8 cellular contexts compared by ENCODE assay signal in the genomic region with DNA sequence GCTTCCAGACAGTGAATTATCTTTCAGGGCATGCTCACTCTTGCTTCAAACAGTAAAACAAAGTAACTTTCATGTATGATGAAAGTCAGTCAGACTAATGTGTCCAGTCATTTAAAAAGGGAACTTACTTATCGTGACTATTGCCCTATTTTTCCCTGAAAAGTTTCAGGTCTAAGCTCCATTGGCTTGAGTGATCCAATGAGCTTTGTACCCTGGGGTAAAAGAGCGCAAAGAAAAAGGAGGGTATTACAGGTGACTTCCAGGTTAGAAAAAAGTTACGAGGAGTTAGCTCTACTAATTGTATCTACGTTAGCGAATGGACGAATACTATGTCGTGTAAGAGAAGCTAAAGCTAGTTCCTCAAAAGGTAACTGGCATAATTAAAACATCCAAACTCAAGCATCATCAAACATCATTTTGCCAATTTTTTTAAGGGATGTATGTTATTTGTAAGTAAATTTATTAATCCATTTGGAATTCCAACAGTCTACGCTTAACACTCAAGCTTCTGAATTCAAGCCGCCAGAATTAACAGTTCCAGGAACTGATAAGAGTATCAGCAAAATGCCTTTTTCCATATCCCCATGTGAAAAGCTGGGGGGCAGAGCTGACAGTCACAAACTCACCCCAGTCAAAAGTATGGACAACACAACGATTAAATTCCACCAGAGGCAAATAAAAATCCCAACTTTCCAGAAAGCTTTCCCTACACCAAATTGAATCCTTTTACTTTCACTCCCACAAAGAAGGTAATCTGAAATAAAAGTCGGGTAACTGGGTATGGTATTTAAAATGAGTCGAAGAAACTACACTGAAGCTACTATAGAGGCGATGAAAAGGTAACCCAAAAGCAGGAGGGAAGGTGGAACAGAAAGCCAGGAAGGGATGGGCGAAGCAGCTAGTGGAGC. TPM values are rescaled to one million over a fixed set of nuclear protein-coding genes. Genes with fewer than 3 reads are reported as not detected.
DNase-seq lines count a peak whose midpoint lies in the region; ATAC-seq and TF ChIP-seq lines count a peak whose summit lies in the region.

No MANE protein-coding gene starts in this region.

- H3K27ac ChIP-seq in ACC112 (ENCODE audit: low read depth, low read length) (peak overlapping the region; percentile 99), GM23248 (peak overlapping the region; percentile 100), SK-N-MC (peak overlapping the region; percentile 32; the same call in 1 of the 2 replicates)

- no peaks in the 10 kb centered on the region for H3K9me3 ChIP-seq in GM23248 (ENCODE audit: low read depth)
- H3K9me3 ChIP-seq in SK-N-MC (ENCODE audit: low read depth, low read length) = no peaks in the 10 kb centered on the region

- H3K36me3 Mint-ChIP-seq in neural crest cell (ENCODE audit: low read depth) = no peaks in the 10 kb centered on the region

- peak; percentile 44 for DNase-seq in GM23248
- DNase-seq in SK-N-MC (ENCODE audit: low read depth, low spot score) = no peak
- DNase-seq in epithelial cell of esophagus (ENCODE audit: low read depth) = peak; percentile 42
- DNase-seq in neural crest cell (ENCODE audit: low read depth, low spot score) = no peak
- no peak for DNase-seq in NCI-H1694 treated with DMSO at 0.1 percent for 48 hours (lab: John Stamatoyannopoulos, UW)
- DNase-seq in activated CD4-positive, alpha-beta T cell treated with anti-CD3 and anti-CD28 coated beads for 48 hours = no peak

- H3K36me3 ChIP-seq in ACC112 (ENCODE audit: insufficient read depth, low read length) (no peaks in the 10 kb centered on the region), GM23248 (ENCODE audit: low read depth) (no peaks in the 10 kb centered on the region; the same call in 1 of the 2 replicates), SK-N-MC (ENCODE audit: insufficient read depth, low read length) (no peaks in the 10 kb centered on the region)

- H3K9ac ChIP-seq in GM23248 = peak overlapping the region; percentile 89
- H3K9ac ChIP-seq in SK-N-MC (ENCODE audit: insufficient read length) = peak overlapping the region; percentile 82

- peaks cover 33% of the 10 kb centered on the region for H3K4me1 ChIP-seq in ACC112 (ENCODE audit: control insufficient read depth, insufficient read depth, low read length, unreplicated experiment)
- peaks cover 63% of the 10 kb centered on the region for H3K4me1 ChIP-seq in GM23248 (ENCODE audit: insufficient read depth)

- H3K27me3 ChIP-seq in ACC112 (ENCODE audit: insufficient read depth, low read length) = no peaks in the 10 kb centered on the region
- no peaks in the 10 kb centered on the region for H3K27me3 ChIP-seq in GM23248 (replicated peaks; ENCODE audit: insufficient read depth)

- H3K4me1 Mint-ChIP-seq in neural crest cell = peaks cover 50% of the 10 kb centered on the region

- H3K27me3 Mint-ChIP-seq in neural crest cell (ENCODE audit: low read depth) = no peaks in the 10 kb centered on the region

- peaks cover 15% of the 10 kb centered on the region; the same call in 1 of the 2 replicates for H4K20me1 ChIP-seq in GM23248 (ENCODE audit: insufficient read depth)

- no peak for TF ChIP-seq CTCF in epithelial cell of esophagus (IDR thresholded peaks at IDR 0.05; ENCODE audit: insufficient read depth, low read depth, low read length, missing control alignments)
- TF ChIP-seq CTCF in neural crest cell (conservative IDR thresholded peaks at IDR 0.05) = no peak

- in situ Hi-C loops in GM23248 (cut with MboI) = no loop called here

- H3K9me2 ChIP-seq in GM23248 (ENCODE audit: insufficient read depth) = no peaks in the 10 kb centered on the region

- H3K4me2 ChIP-seq in GM23248 (ENCODE audit: unreplicated experiment) = peak overlapping the region; percentile 96

- peak overlapping the region; percentile 96 for H3K4me3 Mint-ChIP-seq in neural crest cell

- 0 to 2% methylated on average over 13 to 14 of the region's 14 CpGs for WGBS in GM23248 (ENCODE audit: low coverage in 1 of 2, low lambda C conversion rate in 2 of 2, missing lambda C conversion rate in 2 of 2), 2 experiments

- H3K4me3 ChIP-seq in ACC112 (ENCODE audit: low read depth, low read length) = peak overlapping the region; percentile 80
- H3K4me3 ChIP-seq in GM23248 = peak overlapping the region; percentile 98
- peak overlapping the region; percentile 85 for H3K4me3 ChIP-seq in SK-N-MC
- peak overlapping the region; percentile 85 for H3K4me3 ChIP-seq in epithelial cell of esophagus (ENCODE audit: low read length)

- no peaks in the 10 kb centered on the region for H3K9me3 Mint-ChIP-seq in neural crest cell

- H2AFZ ChIP-seq in ACC112 (ENCODE audit: low read length, unreplicated experiment) = no peak overlapping the region
- no peak overlapping the region for H2AFZ ChIP-seq in GM23248

- peak overlapping the region; percentile 95 for H3K27ac Mint-ChIP-seq in neural crest cell (ENCODE audit: unreplicated experiment)

- peaks cover 66% of the 10 kb centered on the region for H3F3A ChIP-seq in GM23248 (ENCODE audit: insufficient read depth)

- ATAC-seq in HG02623 (IDR thresholded peaks at IDR 0.05; ENCODE audit: unreplicated experiment) = no peak

- H3K79me2 ChIP-seq in ACC112 (ENCODE audit: control insufficient read depth, insufficient read depth, low read length, unreplicated experiment) = peaks cover 64% of the 10 kb centered on the region
- peaks cover 71% of the 10 kb centered on the region for H3K79me2 ChIP-seq in GM23248 (ENCODE audit: insufficient read depth)

RNA-seq across cellular contexts. Expression of gene PICALM, which starts 1.4 kb away (rescaled TPM):
- total RNA-seq in GM23248 (2014; rRNA removed; shearing (Covaris generic)) = 277 and 310 TPM in 2 replicates
- polyA plus RNA-seq in GM23248 (2016; fragmentation: Nextera tagmentation; extraction: Ambion mirVana) = 69.7 and 73.2 TPM in 2 replicates
- 109 and 111 TPM in 2 replicates for total RNA-seq in neural crest cell

Comparison
In these comparisons a context has a peak if more than half of its experiments do, and no peak if none do; other contexts are left out.
1. H3K27ac ChIP-seq: peak in every context shown above with its lines; median percentile 100 in GM23248; 99 in ACC112; 32 in SK-N-MC.
2. DNase-seq: peak in GM23248 (single experiment) and epithelial cell of esophagus (single experiment); none in SK-N-MC (single experiment), neural crest cell (single experiment), NCI-H1694 treated with DMSO at 0.1 percent for 48 hours (single experiment) and activated CD4-positive, alpha-beta T cell treated with anti-CD3 and anti-CD28 coated beads for 48 hours (single experiment).
3. Peak in every context shown above with its lines, with median percentiles within 50 percentile points of each other: H3K4me3 ChIP-seq.